Comparison of ENCODE assay signal across 11 cellular contexts in genomic region chr16:57614546-57615343, GRCh38. TPM values are rescaled to one million over a fixed set of nuclear protein-coding genes. Genes with fewer than 3 reads are reported as not detected.
DNase-seq lines count a peak whose midpoint lies in the region; ATAC-seq and TF ChIP-seq lines count a peak whose summit lies in the region.
"Had no signal": no experiment of that assay in that cellular context is flagged by ENCODE, and none has a peak within 500 bp of the region (broad histone marks: within the 10 kb centered on the region; RNA-seq: fewer than 3 reads in every experiment).

No MANE protein-coding gene starts in this region.

- H3K27ac ChIP-seq in mesendoderm (ENCODE audit: low read depth, low read length), result no peak overlapping the region

- DNase-seq in activated CD4-positive, CD25-positive, alpha-beta regulatory T cell treated with anti-CD3 and anti-CD28 coated beads, Interleukin-2, amount 50 U/mL, for 72 hours, result no peak
- DNase-seq in T-helper 2 cell treated with Interferon-gamma antibody and Interleukin-4, amounts not matched to agents 5 μg/mL and 100 μg/mL, for 36 hours (ENCODE audit: low spot score), result peak; percentile 41
- DNase-seq in chondrocyte (ENCODE audit: low spot score) (peak; percentile 64), NCI-H2107 treated with DMSO at 0.1 percent for 48 hours (lab: John Stamatoyannopoulos, UW; ENCODE audit: unreplicated experiment) (no peak), mesendoderm (no peak)
- DNase-seq in stimulated activated CD4-positive, alpha-beta T cell treated with anti-CD3 and anti-CD28 coated beads, TNF-alpha, amount 100 ng/mL, for 48 hours (ENCODE audit: low read depth in 3 of 3), result peak in 2 of 3 donors; percentile 33 to 51
- DNase-seq: naive B cell, NCI-H1048, NCI-H510A treated with DMSO at 0.1 percent for 48 hours had no signal

- H2BK120ac ChIP-seq in mesendoderm (ENCODE audit: low read depth, low read length), result no peak overlapping the region

- H3K4me1 ChIP-seq in mesendoderm (ENCODE audit: control insufficient read depth, low read depth, low read length), result no peaks in the 10 kb centered on the region

- no peak overlapping the region for H3K4ac ChIP-seq in mesendoderm (ENCODE audit: low read depth, low read length)

- H2AK5ac ChIP-seq in mesendoderm (ENCODE audit: low read length), result no peak overlapping the region

- H3K27me3 Mint-ChIP-seq in T-helper 2 cell treated with Interferon-gamma antibody and Interleukin-4, amounts not matched to agents 5 μg/mL and 100 μg/mL, for 36 hours (ENCODE audit: low read depth), result no peaks in the 10 kb centered on the region
- H3K27me3 Mint-ChIP-seq in chondrocyte (ENCODE audit: low read depth), result no peaks in the 10 kb centered on the region
- H3K27me3 Mint-ChIP-seq: naive B cell had no signal

- no peak overlapping the region for H3K27ac Mint-ChIP-seq in T-helper 2 cell treated with Interferon-gamma antibody and Interleukin-4, amounts not matched to agents 5 μg/mL and 100 μg/mL, for 36 hours
- H3K27ac Mint-ChIP-seq in chondrocyte (ENCODE audit: unreplicated experiment), result no peak overlapping the region

- H4K8ac ChIP-seq in mesendoderm (ENCODE audit: low read depth, low read length), result no peak overlapping the region

- H3K4me1 Mint-ChIP-seq in T-helper 2 cell treated with Interferon-gamma antibody and Interleukin-4, amounts not matched to agents 5 μg/mL and 100 μg/mL, for 36 hours (ENCODE audit: low read depth), result peaks cover 25% of the 10 kb centered on the region
- peaks cover 6% of the 10 kb centered on the region for H3K4me1 Mint-ChIP-seq in chondrocyte (ENCODE audit: low read depth)

- no peak overlapping the region for H3K18ac ChIP-seq in mesendoderm (ENCODE audit: low read length)

- no peaks in the 10 kb centered on the region for H3K9me3 Mint-ChIP-seq in T-helper 2 cell treated with Interferon-gamma antibody and Interleukin-4, amounts not matched to agents 5 μg/mL and 100 μg/mL, for 36 hours
- no peaks in the 10 kb centered on the region for H3K9me3 Mint-ChIP-seq in chondrocyte (ENCODE audit: low read depth)
- H3K9me3 Mint-ChIP-seq: naive B cell had no signal

- H3K56ac ChIP-seq in mesendoderm (ENCODE audit: low read length), result no peak overlapping the region

- H3K9ac ChIP-seq in mesendoderm (ENCODE audit: low read length), result no peak overlapping the region

- no peak overlapping the region for H2BK15ac ChIP-seq in mesendoderm (replicated peaks; ENCODE audit: low read depth)

- no peaks in the 10 kb centered on the region for H3K27me3 ChIP-seq in mesendoderm (ENCODE audit: insufficient read depth, low read length, poor library complexity)

- peak; percentile 13 to 18 for ATAC-seq in activated CD4-positive, CD25-positive, alpha-beta regulatory T cell treated with anti-CD3 and anti-CD28 coated beads, Interleukin-2, amount 50 U/mL, for 24 hours
- no peak for ATAC-seq in GM19035 (IDR thresholded peaks at IDR 0.05; ENCODE audit: unreplicated experiment)

- H3K4me2 ChIP-seq in mesendoderm (ENCODE audit: low read length), result no peak overlapping the region

- no CpG with 5 or more reads among the region's 15 CpGs for WGBS in mesendoderm (ENCODE audit: extremely low coverage, insufficient coverage, low lambda C conversion rate)

- H3K79me1 ChIP-seq in mesendoderm (ENCODE audit: low read length), result no peaks in the 10 kb centered on the region

- no peak overlapping the region for H2BK5ac ChIP-seq in mesendoderm (ENCODE audit: low read length)

- no peak overlapping the region for H3K4me3 Mint-ChIP-seq in T-helper 2 cell treated with Interferon-gamma antibody and Interleukin-4, amounts not matched to agents 5 μg/mL and 100 μg/mL, for 36 hours
- no peak overlapping the region for H3K4me3 Mint-ChIP-seq in chondrocyte (ENCODE audit: unreplicated experiment)
- H3K4me3 Mint-ChIP-seq: naive B cell had no signal

- H3K4me3 ChIP-seq in mesendoderm (ENCODE audit: low read length), result no peak overlapping the region

- TF ChIP-seq CTCF in chondrocyte (IDR thresholded peaks at IDR 0.05), result no peak

- H3K36me3 ChIP-seq in mesendoderm (ENCODE audit: control insufficient read depth, insufficient read depth, low read length), result no peaks in the 10 kb centered on the region

- no peak overlapping the region for H4K5ac ChIP-seq in mesendoderm (ENCODE audit: low read length)

- H3K23ac ChIP-seq in mesendoderm (ENCODE audit: low read length), result no peak overlapping the region

- H3K36me3 Mint-ChIP-seq in T-helper 2 cell treated with Interferon-gamma antibody and Interleukin-4, amounts not matched to agents 5 μg/mL and 100 μg/mL, for 36 hours (ENCODE audit: low read depth), result no peaks in the 10 kb centered on the region
- H3K36me3 Mint-ChIP-seq in chondrocyte (ENCODE audit: low read depth), result no peaks in the 10 kb centered on the region
- H3K36me3 Mint-ChIP-seq: naive B cell had no signal

- no peaks in the 10 kb centered on the region for H3K79me2 ChIP-seq in mesendoderm (ENCODE audit: control insufficient read depth, insufficient read depth, low read length)

RNA-seq across cellular contexts. Expression of gene ADGRG1, which starts 13.7 kb away (rescaled TPM):
- 16.8 to 57.8 TPM (median 56.3 TPM) in 3 replicates for total RNA-seq in chondrocyte
- polyA plus RNA-seq in mesendoderm (2013, experiment 1 of 2), result 1.3 TPM
- polyA plus RNA-seq in mesendoderm (2013, experiment 2 of 2), result 1.1 TPM

RNA-seq across cellular contexts. Expression of gene ADGRG3, which starts 53.4 kb away (rescaled TPM):
- total RNA-seq in chondrocyte, result not detected in 3 replicates
- 0.06 TPM for polyA plus RNA-seq in mesendoderm (2013, experiment 1 of 2)
- polyA plus RNA-seq in mesendoderm (2013, experiment 2 of 2), result 0.10 TPM

Comparison
In these comparisons a context has a peak if more than half of its experiments do, and no peak if none do; other contexts are left out.
1. DNase-seq: peak in T-helper 2 cell treated with Interferon-gamma antibody and Interleukin-4, amounts not matched to agents 5 μg/mL and 100 μg/mL, for 36 hours (single experiment), chondrocyte (single experiment) and stimulated activated CD4-positive, alpha-beta T cell treated with anti-CD3 and anti-CD28 coated beads, TNF-alpha, amount 100 ng/mL, for 48 hours (2 of 3); none in activated CD4-positive, CD25-positive, alpha-beta regulatory T cell treated with anti-CD3 and anti-CD28 coated beads, Interleukin-2, amount 50 U/mL, for 72 hours (single experiment), NCI-H2107 treated with DMSO at 0.1 percent for 48 hours (single experiment) and mesendoderm (single experiment).